Comparison of ENCODE assay signal across 18 cellular contexts in the genomic region with DNA sequence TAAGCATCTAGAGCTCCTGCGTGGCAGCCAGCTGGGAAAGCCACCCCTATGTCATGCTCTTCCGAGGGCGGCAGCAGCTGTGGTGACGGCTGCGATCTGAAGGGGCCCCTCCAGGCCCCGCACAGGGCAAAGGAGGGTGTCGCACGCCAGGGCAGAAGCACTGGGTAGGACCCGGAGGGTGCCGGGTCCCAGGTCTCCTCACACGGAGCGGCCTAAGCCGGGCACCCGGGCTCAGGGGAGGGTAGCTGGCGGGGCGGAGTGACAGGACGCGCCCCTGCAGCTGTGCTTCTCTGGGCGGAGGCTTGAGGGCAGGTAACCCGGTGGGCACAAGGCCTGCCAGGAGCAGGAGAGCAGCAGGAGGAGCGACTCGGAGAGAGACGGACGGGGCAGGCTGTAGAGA. TPM values are rescaled to one million over a fixed set of nuclear protein-coding genes. Genes with fewer than 3 reads are reported as not detected.
"Had no signal": no experiment of that assay in that cellular context is flagged by ENCODE, and none has a peak within 500 bp of the region (broad histone marks: within the 10 kb centered on the region; RNA-seq: fewer than 3 reads in every experiment).

No MANE protein-coding gene starts in this region.

RNA-seq across cellular contexts. Expression of gene TRIM64C, which starts 43.4 kb away (rescaled TPM):
- total RNA-seq: activated B cell treated with CpG ODN at 0.5 μM for 24 hours; activated CD4-positive, alpha-beta memory T cell treated with anti-CD3 and anti-CD28 coated beads for 36 hours; activated CD4-positive, alpha-beta T cell treated with anti-CD3 and anti-CD28 coated beads, Interleukin-2, amount 10 ng/mL, durations not matched to agents 24 days and 14 days; activated CD8-positive, alpha-beta memory T cell treated with anti-CD3 and anti-CD28 coated beads for 36 hours; activated CD8-positive, alpha-beta T cell treated with anti-CD3 and anti-CD28 coated beads for 36 hours; activated naive CD4-positive, alpha-beta T cell treated with anti-CD3 and anti-CD28 coated beads for 36 hours; activated naive CD4-positive, alpha-beta T cell treated with anti-CD3 and anti-CD28 coated beads, Interleukin-2, amount 50 U/mL, for 72 hours; activated naive CD8-positive, alpha-beta T cell treated with anti-CD3 and anti-CD28 coated beads for 36 hours; activated T-cell treated with anti-CD3 and anti-CD28 coated beads, Interleukin-2, amount 50 U/mL, for 4 hours; activated T-cell treated with anti-CD3 and anti-CD28 coated beads, Interleukin-2, amount 50 U/mL, for 72 hours; activated T-helper 1 cell treated with anti-CD3 and anti-CD28 coated beads, Interleukin-12 subunit alpha, Interleukin-12 subunit beta, Interleukin-2, Interleukin-4 antibody, amounts not matched to agents 30 ng/mL and 10 ng/mL and 1 ng/mL, durations not matched to agents 14 hours and 24 hours and 36 hours; activated T-helper 17 cell treated with anti-CD3 and anti-CD28 coated beads, Interleukin-2, amount 50 U/mL, for 72 hours; adrenal gland; aorta; astrocyte; body of pancreas; breast epithelium; cardiac septum had no signal
- polyA plus RNA-seq: adrenal gland, aorta had no signal
